In genomic region chr2:176581557-176582150, GRCh38 we compare ENCODE assay signal across 22 cellular contexts.
A peak's percentile ranks its signal among the peaks of the same experiment; 100 is the strongest.
DNase-seq lines count a peak whose midpoint lies in the region; ATAC-seq and TF ChIP-seq lines count a peak whose summit lies in the region.
"Had no signal": no experiment of that assay in that cellular context is flagged by ENCODE, and none has a peak within 500 bp of the region (broad histone marks: within the 10 kb centered on the region; RNA-seq: fewer than 3 reads in every experiment).

No MANE protein-coding gene starts in this region.

- H3K4me3 Mint-ChIP-seq in nephron = no peak overlapping the region
- H3K4me3 Mint-ChIP-seq: CD4-positive, CD25-positive, alpha-beta regulatory T cell; GM23338 had no signal

- H3F3A ChIP-seq in GM23248 (ENCODE audit: insufficient read depth) (peaks cover 35% of the 10 kb centered on the region), smooth muscle cell (ENCODE audit: low read depth) (peaks cover 11% of the 10 kb centered on the region)

- H2AFZ ChIP-seq in GM23248 (no peak overlapping the region), smooth muscle cell (ENCODE audit: low read depth) (no peak overlapping the region)
- H2AFZ ChIP-seq: GM23338 had no signal

- H3K36me3 Mint-ChIP-seq in nephron (ENCODE audit: low read depth) = no peaks in the 10 kb centered on the region
- H3K36me3 Mint-ChIP-seq: CD4-positive, CD25-positive, alpha-beta regulatory T cell had no signal

- no peak for ATAC-seq in SK-N-SH treated with all-trans-retinoic acid at 6 μM for 48 hours
- ATAC-seq: GM12878, GM23338 had no signal

- H3K9me3 Mint-ChIP-seq in nephron = no peaks in the 10 kb centered on the region
- H3K9me3 Mint-ChIP-seq: GM23338 had no signal

- H3K27ac Mint-ChIP-seq in nephron = peak overlapping the region in 2 of 3 experiments; percentile 50 to 55
- H3K27ac Mint-ChIP-seq: CD4-positive, CD25-positive, alpha-beta regulatory T cell; GM23338 had no signal

- WGBS in GM23248 (ENCODE audit: low coverage in 1 of 2, low lambda C conversion rate in 2 of 2, missing lambda C conversion rate in 2 of 2), 2 experiments = 76 to 80% methylated on average over 4 of the region's 4 CpGs
- 48% methylated on average over 4 of the region's 4 CpGs for WGBS in smooth muscle cell (ENCODE audit: low lambda C conversion rate)

- intact Hi-C loops in posterior cingulate gyrus (cut with DNase I) = no loop called here

- in situ Hi-C loops in GM23248 (cut with MboI) = no loop called here

- H4K20me1 ChIP-seq in GM23248 (ENCODE audit: insufficient read depth) = no peaks in the 10 kb centered on the region
- H4K20me1 ChIP-seq in smooth muscle cell (ENCODE audit: low read depth) = no peaks in the 10 kb centered on the region

- H3K27me3 ChIP-seq in GM23248 (replicated peaks; ENCODE audit: insufficient read depth) = no peaks in the 10 kb centered on the region
- H3K27me3 ChIP-seq in smooth muscle cell (ENCODE audit: low read depth) = no peaks in the 10 kb centered on the region
- H3K27me3 ChIP-seq: Peyer's patch, SJCRH30 had no signal

- H3K4me1 ChIP-seq in GM23248 (ENCODE audit: insufficient read depth) = peaks cover 36% of the 10 kb centered on the region
- H3K4me1 ChIP-seq in smooth muscle cell (ENCODE audit: low read depth) = peaks cover 8% of the 10 kb centered on the region
- H3K4me1 ChIP-seq: HAP-1, Peyer's patch had no signal

- H3K36me3 ChIP-seq in GM23248 (ENCODE audit: low read depth) = no peaks in the 10 kb centered on the region
- H3K36me3 ChIP-seq in smooth muscle cell (ENCODE audit: low read depth) = no peaks in the 10 kb centered on the region
- H3K36me3 ChIP-seq: HAP-1, Peyer's patch, SJCRH30 had no signal

- no peak overlapping the region for H3K9ac ChIP-seq in GM23248
- H3K9ac ChIP-seq in smooth muscle cell (ENCODE audit: low read depth) = peak overlapping the region; percentile 14

- H3K27me3 Mint-ChIP-seq in nephron (ENCODE audit: low read depth) = peaks cover 3% of the 10 kb centered on the region

- no peak overlapping the region for H3K4me3 ChIP-seq in GM23248
- no peak overlapping the region for H3K4me3 ChIP-seq in smooth muscle cell
- H3K4me3 ChIP-seq: GM12878, GM23338, HAP-1, Peyer's patch, SJCRH30 had no signal

- H3K79me2 ChIP-seq in GM23248 (ENCODE audit: insufficient read depth) (no peaks in the 10 kb centered on the region), smooth muscle cell (ENCODE audit: low read depth) (no peaks in the 10 kb centered on the region)

- no peaks in the 10 kb centered on the region for H3K9me2 ChIP-seq in GM23248 (ENCODE audit: insufficient read depth)

- H3K27ac ChIP-seq in GM23248 = peak overlapping the region; percentile 92
- H3K27ac ChIP-seq in smooth muscle cell (ENCODE audit: low read depth) = peak overlapping the region; percentile 91
- H3K27ac ChIP-seq: Peyer's patch, SJCRH30 had no signal

- H3K4me1 Mint-ChIP-seq in nephron = peaks cover 53% of the 10 kb centered on the region
- H3K4me1 Mint-ChIP-seq: CD4-positive, CD25-positive, alpha-beta regulatory T cell had no signal

- H3K9me3 ChIP-seq in GM23248 (ENCODE audit: low read depth) (no peaks in the 10 kb centered on the region), smooth muscle cell (replicated peaks; ENCODE audit: low read depth) (no peaks in the 10 kb centered on the region)
- H3K9me3 ChIP-seq: HAP-1, Peyer's patch had no signal

- TF ChIP-seq CTCF in nephron (IDR thresholded peaks at IDR 0.05; ENCODE audit: unreplicated experiment in 3 of 3) (no peak), smooth muscle cell (IDR thresholded peaks at IDR 0.05; ENCODE audit: borderline replicate concordance, insufficient read depth, poor library complexity, severe bottlenecking) (no peak), GM20000 (IDR thresholded peaks at IDR 0.05; ENCODE audit: extremely low read depth, missing control alignments) (no peak)

- DNase-seq in GM23248 (peak; percentile 35), smooth muscle cell (lab: John Stamatoyannopoulos, UW; ENCODE audit: unreplicated experiment) (no peak), posterior cingulate gyrus (no peak), GM20000 (ENCODE audit: low spot score) (no peak)
- DNase-seq in activated effector memory CD4-positive, alpha-beta T cell treated with anti-CD3 and anti-CD28 coated beads, Interleukin-2, amount 50 U/mL, for 16 hours = no peak
- DNase-seq: CD4-positive, CD25-positive, alpha-beta regulatory T cell; COR-L47; DMS 273 treated with DMSO at 0.1 percent for 48 hours; KBM-7; NCI-H1092; NCI-H1436 treated with DMSO at 0.1 percent for 48 hours; NCI-H2029; NCI-H226; NCI-H510A treated with DMSO at 0.1 percent for 48 hours; NCI-H748 treated with DMSO at 0.1 percent for 48 hours; Peyer's patch; SJCRH30 had no signal

- H3K4me2 ChIP-seq in GM23248 (ENCODE audit: unreplicated experiment) = peak overlapping the region; percentile 43
- H3K4me2 ChIP-seq in smooth muscle cell = peak overlapping the region; percentile 35
- H3K4me2 ChIP-seq: GM23338 had no signal

TF ChIP-seq in SK-N-SH treated with all-trans-retinoic acid at 6 μM for 48 hours, 23 proteins besides CTCF, POLR2A, EP300 and RAD21:
- TF ChIP-seq TSHZ2 (CRISPR knock-in tag; IDR thresholded peaks at IDR 0.05) (no peak), ISL1 (CRISPR knock-in tag; IDR thresholded peaks at IDR 0.05) (peak; percentile 76), SNAI2 (CRISPR knock-in tag; IDR thresholded peaks at IDR 0.05) (no peak)
